1 cellular context compared by ENCODE assay signal in the genomic region with DNA sequence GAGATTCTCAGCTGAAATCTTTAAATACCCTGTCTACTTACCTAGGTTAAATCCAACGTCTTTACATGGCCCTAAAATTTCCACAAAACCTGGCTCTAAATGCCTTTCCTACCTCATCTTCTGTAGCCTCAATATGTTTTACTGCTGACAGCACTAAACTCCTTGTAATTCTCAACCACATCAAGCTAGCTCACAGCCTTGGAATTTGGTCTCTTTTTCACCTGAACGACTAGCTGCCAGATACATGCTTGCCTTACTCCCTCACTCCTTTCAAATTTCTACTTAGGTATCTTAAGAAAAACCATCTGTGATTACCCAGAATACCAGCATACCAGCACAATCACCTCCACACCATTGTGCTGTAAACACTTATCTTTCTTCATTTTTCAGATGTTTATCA.
TF ChIP-seq lines count a peak whose summit lies in the region.

No MANE protein-coding gene starts in this region.

TF ChIP-seq in WTC11, 78 proteins besides CTCF, POLR2A, EP300 and RAD21 (continued from another document):
- TF ChIP-seq, protein P1, sequence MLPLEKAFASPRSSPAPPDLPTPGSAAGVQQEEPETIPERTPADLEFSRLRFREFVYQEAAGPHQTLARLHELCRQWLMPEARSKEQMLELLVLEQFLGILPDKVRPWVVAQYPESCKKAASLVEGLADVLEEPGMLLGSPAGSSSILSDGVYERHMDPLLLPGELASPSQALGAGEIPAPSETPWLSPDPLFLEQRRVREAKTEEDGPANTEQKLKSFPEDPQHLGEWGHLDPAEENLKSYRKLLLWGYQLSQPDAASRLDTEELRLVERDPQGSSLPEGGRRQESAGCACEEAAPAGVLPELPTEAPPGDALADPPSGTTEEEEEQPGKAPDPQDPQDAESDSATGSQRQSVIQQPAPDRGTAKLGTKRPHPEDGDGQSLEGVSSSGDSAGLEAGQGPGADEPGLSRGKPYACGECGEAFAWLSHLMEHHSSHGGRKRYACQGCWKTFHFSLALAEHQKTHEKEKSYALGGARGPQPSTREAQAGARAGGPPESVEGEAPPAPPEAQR (CRISPR knock-in tag; IDR thresholded peaks at IDR 0.05): no peak
- TF ChIP-seq, protein P2, sequence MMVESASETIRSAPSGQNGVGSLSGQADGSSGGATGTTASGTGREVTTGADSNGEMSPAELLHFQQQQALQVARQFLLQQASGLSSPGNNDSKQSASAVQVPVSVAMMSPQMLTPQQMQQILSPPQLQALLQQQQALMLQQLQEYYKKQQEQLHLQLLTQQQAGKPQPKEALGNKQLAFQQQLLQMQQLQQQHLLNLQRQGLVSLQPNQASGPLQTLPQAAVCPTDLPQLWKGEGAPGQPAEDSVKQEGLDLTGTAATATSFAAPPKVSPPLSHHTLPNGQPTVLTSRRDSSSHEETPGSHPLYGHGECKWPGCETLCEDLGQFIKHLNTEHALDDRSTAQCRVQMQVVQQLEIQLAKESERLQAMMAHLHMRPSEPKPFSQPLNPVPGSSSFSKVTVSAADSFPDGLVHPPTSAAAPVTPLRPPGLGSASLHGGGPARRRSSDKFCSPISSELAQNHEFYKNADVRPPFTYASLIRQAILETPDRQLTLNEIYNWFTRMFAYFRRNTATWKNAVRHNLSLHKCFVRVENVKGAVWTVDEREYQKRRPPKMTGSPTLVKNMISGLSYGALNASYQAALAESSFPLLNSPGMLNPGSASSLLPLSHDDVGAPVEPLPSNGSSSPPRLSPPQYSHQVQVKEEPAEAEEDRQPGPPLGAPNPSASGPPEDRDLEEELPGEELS (CRISPR knock-in tag; IDR thresholded peaks at IDR 0.05): no peak
- TF ChIP-seq MYBL2 (CRISPR knock-in tag; IDR thresholded peaks at IDR 0.05): no peak
